ENCODE assay signal across 1 cellular context in genomic region chr18:9184998-9185613, GRCh38.
TF ChIP-seq lines count a peak whose summit lies in the region.

No MANE protein-coding gene starts in this region.

TF ChIP-seq in WTC11, 78 proteins besides CTCF, POLR2A, EP300 and RAD21 (continued from another document):
- TF ChIP-seq GRHL2 (CRISPR knock-in tag; IDR thresholded peaks at IDR 0.05; ENCODE audit: insufficient replicate concordance, severe bottlenecking) (no peak), EMX1 (CRISPR knock-in tag; IDR thresholded peaks at IDR 0.05) (no peak)
